ENCODE assay signal across 14 cellular contexts in the genomic region with DNA sequence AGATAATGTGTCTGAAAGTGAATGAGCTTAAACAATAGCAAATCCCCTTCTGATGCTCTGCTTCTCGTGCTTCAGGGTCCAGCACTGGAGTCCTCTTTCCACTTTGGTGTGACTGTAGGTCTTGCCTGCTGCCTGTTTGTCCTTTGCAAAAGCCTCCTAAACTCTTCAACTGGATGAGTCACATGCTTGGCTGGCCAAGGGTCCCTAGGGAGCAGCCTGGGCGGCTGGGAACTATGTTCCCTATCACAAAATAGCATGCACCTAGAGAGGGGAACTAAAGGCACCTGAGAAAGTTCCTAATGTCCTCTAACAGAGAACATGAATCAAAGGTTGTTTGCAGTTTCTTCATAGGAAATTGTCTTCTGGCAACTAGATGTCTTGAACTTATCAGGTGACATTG.
"Had no signal": no experiment of that assay in that cellular context is flagged by ENCODE, and none has a peak within 500 bp of the region (broad histone marks: within the 10 kb centered on the region; RNA-seq: fewer than 3 reads in every experiment).

No MANE protein-coding gene starts in this region.

- H3K9me3 Mint-ChIP-seq: activated naive CD4-positive, alpha-beta T cell treated with anti-CD3 and anti-CD28 coated beads for 36 hours; activated naive CD8-positive, alpha-beta T cell treated with anti-CD3 and anti-CD28 coated beads, Interleukin-2, amount 50 U/mL, for 24 hours; activated T-helper 2 cell treated with anti-CD3 and anti-CD28 coated beads, Interferon-gamma antibody, Interleukin-2, Interleukin-4, amounts not matched to agents 10 μg/mL and 5 μg/mL and 100 μg/mL, durations not matched to agents 14 hours and 24 hours and 36 hours; endodermal cell had no signal

- H3K36me3 ChIP-seq: pancreas, sigmoid colon, WERI-Rb-1 had no signal

- H3K4me3 Mint-ChIP-seq: activated naive CD4-positive, alpha-beta T cell treated with anti-CD3 and anti-CD28 coated beads for 36 hours; activated naive CD8-positive, alpha-beta T cell treated with anti-CD3 and anti-CD28 coated beads, Interleukin-2, amount 50 U/mL, for 24 hours; endodermal cell; naive B cell had no signal

- H3K36me3 Mint-ChIP-seq: naive B cell had no signal

- DNase-seq: activated CD4-positive, alpha-beta T cell treated with anti-CD3 and anti-CD28 coated beads, Interleukin-2, amount 50 U/mL, for 48 hours; activated naive CD4-positive, alpha-beta T cell treated with anti-CD3 and anti-CD28 coated beads for 36 hours; activated naive CD8-positive, alpha-beta T cell treated with anti-CD3 and anti-CD28 coated beads, Interleukin-2, amount 50 U/mL, for 24 hours; activated T-cell treated with anti-CD3 and anti-CD28 coated beads, Interleukin-2, amount 50 U/mL, for 1 hour; endodermal cell; islet precursor cell; mammary epithelial cell; naive B cell; pancreas; sigmoid colon; stimulated activated CD4-positive, alpha-beta T cell treated with anti-CD3 and anti-CD28 coated beads, Interleukin-2, amount 100 ng/mL, for 24 hours; WERI-Rb-1 had no signal

- H3K27me3 ChIP-seq: hepatocyte, pancreas, sigmoid colon had no signal

- H3K27ac Mint-ChIP-seq: activated naive CD4-positive, alpha-beta T cell treated with anti-CD3 and anti-CD28 coated beads for 36 hours; activated naive CD8-positive, alpha-beta T cell treated with anti-CD3 and anti-CD28 coated beads, Interleukin-2, amount 50 U/mL, for 24 hours; activated T-helper 2 cell treated with anti-CD3 and anti-CD28 coated beads, Interferon-gamma antibody, Interleukin-2, Interleukin-4, amounts not matched to agents 10 μg/mL and 5 μg/mL and 100 μg/mL, durations not matched to agents 14 hours and 24 hours and 36 hours; endodermal cell; naive B cell had no signal

- H3K27ac ChIP-seq: hepatocyte, pancreas, sigmoid colon had no signal

- H3K27me3 Mint-ChIP-seq: activated naive CD8-positive, alpha-beta T cell treated with anti-CD3 and anti-CD28 coated beads, Interleukin-2, amount 50 U/mL, for 24 hours had no signal

- H3K4me2 ChIP-seq: hepatocyte had no signal

- H3K4me1 Mint-ChIP-seq: activated naive CD8-positive, alpha-beta T cell treated with anti-CD3 and anti-CD28 coated beads, Interleukin-2, amount 50 U/mL, for 24 hours; naive B cell had no signal

- H3K4me1 ChIP-seq: pancreas, sigmoid colon had no signal

- ATAC-seq: activated naive CD8-positive, alpha-beta T cell treated with anti-CD3 and anti-CD28 coated beads, Interleukin-2, amount 50 U/mL, for 24 hours; pancreas had no signal

- H3K4me3 ChIP-seq: hepatocyte, pancreas, sigmoid colon had no signal

- H3K9me3 ChIP-seq: pancreas, sigmoid colon had no signal
